ENCODE assay signal across 17 cellular contexts in the genomic region with DNA sequence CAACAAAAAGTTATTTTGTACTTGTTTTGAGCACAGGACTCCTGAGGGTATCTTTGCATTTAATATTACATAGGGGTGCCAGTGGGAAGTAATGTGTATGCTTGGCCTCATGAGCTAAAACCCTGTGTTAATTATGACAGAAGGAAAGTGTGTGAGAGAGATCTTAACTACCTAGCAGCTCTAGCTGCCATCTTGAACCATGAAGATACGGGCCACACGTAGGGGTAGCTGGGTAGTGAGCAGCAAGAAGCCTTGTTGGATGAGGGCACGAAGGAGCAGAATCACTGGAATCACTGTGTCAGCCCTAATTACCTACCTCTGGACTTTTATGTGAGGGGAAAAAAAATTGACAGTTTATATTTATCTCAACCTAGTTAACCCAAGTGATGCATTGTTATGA. TPM values are rescaled to one million over a fixed set of nuclear protein-coding genes. Genes with fewer than 3 reads are reported as not detected.
A peak's percentile ranks its signal among the peaks of the same experiment; 100 is the strongest.
DNase-seq lines count a peak whose midpoint lies in the region; ATAC-seq, FAIRE-seq and TF ChIP-seq lines count a peak whose summit lies in the region.
"Had no signal": no experiment of that assay in that cellular context is flagged by ENCODE, and none has a peak within 500 bp of the region (broad histone marks: within the 10 kb centered on the region; RNA-seq: fewer than 3 reads in every experiment).

No MANE protein-coding gene starts in this region.

- no peak for TF ChIP-seq CTCF in right atrium auricular region (IDR thresholded peaks at IDR 0.05)
- TF ChIP-seq CTCF in GM12878 (IDR thresholded peaks at IDR 0.05 in 2 of 3, conservative IDR thresholded peaks at IDR 0.05 in 1 of 3; ENCODE audit: control insufficient read depth in 2 of 3, extremely low read depth in 1 of 3, insufficient read depth in 1 of 3, low read depth in 3 of 3, low read length in 3 of 3), result no peak
- no peak for TF ChIP-seq CTCF in MCF 10A (IDR thresholded peaks at IDR 0.05; ENCODE audit: unreplicated experiment)

- SMC1A ChIA-PET in GM12878 (lab: Charles Lee; ENCODE audit: uncharacterized antibody, unreplicated experiment), result interaction anchor here (0.9 to 1.2 kb wide), 2 partner anchors 65 to 262 kb away, joined by 3 to 7 read pairs; no protein-coding TSS in a partner anchor

- RAD21 ChIA-PET in GM12878 (lab: Charles Lee; ENCODE audit: unreplicated experiment), result no interaction called here

- H3K9me3 Mint-ChIP-seq in stimulated activated naive B cell treated with anti-CD40 and anti-IgM and Interleukin-4, amounts not matched to agents 10 μg/mL and 1 μg/mL and 100 μg/mL, for 72 hours, result peaks cover 5 to 11% of the 10 kb centered on the region in 2 donors
- H3K9me3 Mint-ChIP-seq in MCF 10A (ENCODE audit: unreplicated experiment), result no peaks in the 10 kb centered on the region

- H3K4me3 ChIP-seq in right atrium auricular region (no peak overlapping the region), GM12878 (no peak overlapping the region), SJCRH30 (no peak overlapping the region)
- H3K4me3 ChIP-seq: BLaER1, MG63, SJSA1 had no signal

- no peak for TF ChIP-seq EP300 in GM12878 (IDR thresholded peaks at IDR 0.05; ENCODE audit: borderline replicate concordance in 1 of 2, control insufficient read depth in 1 of 2, low read depth in 2 of 2, low read length in 2 of 2)

- peak overlapping the region in 1 of 2 donors; percentile 48 for H3K4me3 Mint-ChIP-seq in stimulated activated naive B cell treated with anti-CD40 and anti-IgM and Interleukin-4, amounts not matched to agents 10 μg/mL and 1 μg/mL and 100 μg/mL, for 72 hours
- H3K4me3 Mint-ChIP-seq in MCF 10A (ENCODE audit: unreplicated experiment), result no peak overlapping the region

- BruUV-seq in GM12878 (replicated peaks; lab: Mats Ljungman, UMichigan), result no TSS peak
- no TSS peak for BruUV-seq in MCF 10A (replicated peaks; lab: Mats Ljungman, UMichigan)

- H3K4me2 ChIP-seq in GM12878 (ENCODE audit: control insufficient read depth, insufficient read depth), result no peak overlapping the region
- H3K4me2 ChIP-seq: KMS-11 had no signal

- DNase-seq in Right ventricle myocardium superior (no peak), right atrium auricular region (ENCODE audit: low spot score) (no peak), GM12878 (ENCODE audit: low read depth, low spot score) (no peak), left lobe of liver (ENCODE audit: low spot score) (no peak), kidney tubule cell (ENCODE audit: low spot score) (no peak), SJCRH30 (no peak), MCF 10A (ENCODE audit: unreplicated experiment) (no peak)
- DNase-seq in stimulated activated naive B cell treated with anti-CD40 and anti-IgM and Interleukin-4, amounts not matched to agents 10 μg/mL and 1 μg/mL and 100 μg/mL, for 72 hours, result no peak
- DNase-seq: MG63, NCI-H1092, NCI-H146, NCI-H2081, NCI-H774, RPMI8226 had no signal

- intact Hi-C loops in Right ventricle myocardium superior (cut with DNase I) (no loop called here), GM12878 (cut with micrococcal nuclease; ENCODE audit: unreplicated experiment) (no loop called here), MCF 10A (cut with micrococcal nuclease) (no loop called here)

- peaks cover 19 to 38% of the 10 kb centered on the region in 2 donors for H3K4me1 Mint-ChIP-seq in stimulated activated naive B cell treated with anti-CD40 and anti-IgM and Interleukin-4, amounts not matched to agents 10 μg/mL and 1 μg/mL and 100 μg/mL, for 72 hours
- H3K4me1 Mint-ChIP-seq in MCF 10A (ENCODE audit: insufficient read depth, unreplicated experiment), result no peaks in the 10 kb centered on the region

- H3K4me1 ChIP-seq in right atrium auricular region, result no peaks in the 10 kb centered on the region
- no peaks in the 10 kb centered on the region; the same call in 1 of the 2 replicates for H3K4me1 ChIP-seq in GM12878 (ENCODE audit: control insufficient read depth, insufficient read depth, low read length)
- H3K4me1 ChIP-seq in SJCRH30, result no peaks in the 10 kb centered on the region
- H3K4me1 ChIP-seq: SJSA1 had no signal

- CTCF ChIA-PET in GM12878 (lab: Yijun Ruan, JAX), result interaction anchor here (1.0 to 2.5 kb wide), 2 partner anchors 65 to 151 kb away, joined by 3 to 7 read pairs; no protein-coding TSS in a partner anchor
- CTCF ChIA-PET in MCF 10A (lab: Yijun Ruan, JAX), result no interaction called here

- H3K9me3 ChIP-seq in right atrium auricular region (peaks cover 0 to 12% of the 10 kb centered on the region in 2 donors), GM12878 (replicated peaks; ENCODE audit: control insufficient read depth, insufficient read depth, low read length) (peaks cover 3% of the 10 kb centered on the region), SJCRH30 (replicated peaks) (no peaks in the 10 kb centered on the region)
- H3K9me3 ChIP-seq: MG63, SJSA1 had no signal

- H2AFZ ChIP-seq in GM12878 (ENCODE audit: control insufficient read depth, low read depth, low read length), result no peak overlapping the region

- 98% methylated on average over 3 of the region's 3 CpGs for WGBS in GM12878 (ENCODE audit: insufficient coverage, insufficient replicate concordance, low lambda C conversion rate, missing lambda C conversion rate)

- no peaks in the 10 kb centered on the region for H4K20me1 ChIP-seq in GM12878 (ENCODE audit: control insufficient read depth, insufficient read depth)
- H4K20me1 ChIP-seq: BLaER1 had no signal

- peak; percentile 23 for ATAC-seq in Right ventricle myocardium superior (ENCODE audit: poor library complexity)
- ATAC-seq in GM12878, result peak; percentile 31
- ATAC-seq in left lobe of liver, result peak; percentile 16
- ATAC-seq in stimulated activated naive B cell treated with anti-CD40 and anti-IgM and Interleukin-4, amounts not matched to agents 10 μg/mL and 1 μg/mL and 100 μg/mL, for 72 hours (replicated peaks), result peak; percentile 20 to 23

- H3K27me3 ChIP-seq in right atrium auricular region (no peaks in the 10 kb centered on the region), GM12878 (replicated peaks in 1 of 2; ENCODE audit: control insufficient read depth in 2 of 2, insufficient read depth in 2 of 2, low read length in 1 of 2) (no peaks in the 10 kb centered on the region), SJCRH30 (no peaks in the 10 kb centered on the region)
- H3K27me3 ChIP-seq: BLaER1, MG63, SJSA1 had no signal

- no peak overlapping the region for H3K27ac ChIP-seq in right atrium auricular region
- H3K27ac ChIP-seq in GM12878 (ENCODE audit: control insufficient read depth, insufficient read depth), result no peak overlapping the region
- H3K27ac ChIP-seq in SJCRH30, result no peak overlapping the region
- H3K27ac ChIP-seq: BLaER1, KMS-11, SJSA1 had no signal

- FAIRE-seq in GM12878 (lab: Jason Lieb, UNC), result no peak

- H3K36me3 ChIP-seq in right atrium auricular region, result peaks cover 46% of the 10 kb centered on the region
- H3K36me3 ChIP-seq in GM12878 (ENCODE audit: control insufficient read depth in 2 of 2, insufficient read depth in 2 of 2, low read length in 1 of 2), result peaks cover 13 to 22% of the 10 kb centered on the region in 2 experiments
- H3K36me3 ChIP-seq in SJCRH30, result no peaks in the 10 kb centered on the region

- POLR2A ChIA-PET in GM12878 (lab: Charles Lee), result interaction anchor here (1.0 kb wide), 1 partner anchor 50 kb away, joined by 4 read pairs; no protein-coding TSS in a partner anchor
- POLR2A ChIA-PET in MCF 10A (lab: Yijun Ruan, JAX), result no interaction called here

- H3K36me3 Mint-ChIP-seq in stimulated activated naive B cell treated with anti-CD40 and anti-IgM and Interleukin-4, amounts not matched to agents 10 μg/mL and 1 μg/mL and 100 μg/mL, for 72 hours, result peaks cover 32 to 46% of the 10 kb centered on the region in 2 donors
- H3K36me3 Mint-ChIP-seq in MCF 10A (ENCODE audit: insufficient read depth, unreplicated experiment), result peaks cover 60% of the 10 kb centered on the region

- no peak for TF ChIP-seq RAD21 in GM12878 (IDR thresholded peaks at IDR 0.05; ENCODE audit: insufficient read depth, low read depth, low read length)

- H3K79me2 ChIP-seq in GM12878 (ENCODE audit: control insufficient read depth, insufficient read depth, low read length), result no peaks in the 10 kb centered on the region

- H3K9ac ChIP-seq in GM12878 (ENCODE audit: control insufficient read depth, insufficient read depth, low read length), result no peak overlapping the region
- H3K9ac ChIP-seq: BLaER1, KMS-11 had no signal

- in situ Hi-C loops in GM12878 (cut with MboI), result no loop called here

- no peaks in the 10 kb centered on the region for H3K27me3 Mint-ChIP-seq in stimulated activated naive B cell treated with anti-CD40 and anti-IgM and Interleukin-4, amounts not matched to agents 10 μg/mL and 1 μg/mL and 100 μg/mL, for 72 hours
- no peaks in the 10 kb centered on the region for H3K27me3 Mint-ChIP-seq in MCF 10A (ENCODE audit: insufficient read depth, unreplicated experiment)

- TF ChIP-seq POLR2A in GM12878 (IDR thresholded peaks at IDR 0.05; ENCODE audit: low read depth, low read length), result peak; percentile 46; the same call in 1 of the 2 replicates

- peak overlapping the region; percentile 75 for H3K27ac Mint-ChIP-seq in stimulated activated naive B cell treated with anti-CD40 and anti-IgM and Interleukin-4, amounts not matched to agents 10 μg/mL and 1 μg/mL and 100 μg/mL, for 72 hours
- no peak overlapping the region for H3K27ac Mint-ChIP-seq in MCF 10A (ENCODE audit: low read depth, unreplicated experiment)

RNA-seq across cellular contexts. Expression of a gene that starts 15.4 kb away (rescaled TPM):
- 5.4 TPM for total RNA-seq in Right ventricle myocardium superior
- 1 to 10 TPM; 3.5 to 6.8 TPM for total RNA-seq in right atrium auricular region
- 61.5 and 63.7 TPM in 2 replicates for total RNA-seq in GM12878 (2013; cell fraction: nucleolus; rRNA removed)
- 12.8 and 13.1 TPM in 2 replicates for total RNA-seq in GM12878 (2014; rRNA removed)
- total RNA-seq in GM12878 (2014; rRNA removed; fragmentation: Illumina TruSeq; extraction: Trizol), result 12.8 and 13.3 TPM in 2 replicates
- total RNA-seq in GM12878 (2021), result 11.2 and 12.4 TPM in 2 replicates
- polyA plus RNA-seq in GM12878 (2011; ENCODE audit: low read depth), result 2.8 TPM
- 14.1 and 17.9 TPM in 2 replicates for polyA plus RNA-seq in GM12878 (2011; rRNA removed)
- polyA plus RNA-seq in GM12878 (2011; cell fraction: cytosol; rRNA removed), result 8.3 and 9.7 TPM in 2 replicates
- 8.6 and 10.8 TPM in 2 replicates for polyA plus RNA-seq in GM12878 (2011; cell fraction: nucleus; rRNA removed)
- polyA plus RNA-seq in GM12878 (2012), result 2.5 and 2.7 TPM in 2 replicates
- 11.5 and 14.8 TPM in 2 replicates for polyA plus RNA-seq in GM12878 (2014; fragmentation: Illumina TruSeq; extraction: Trizol)
- 1 to 10 TPM; 7.5 to 9.5 TPM for polyA plus RNA-seq in GM12878 (2014; fragmentation: Nextera tagmentation; extraction: Ambion mirVana)
- 9.8 and 10.1 TPM in 2 replicates for polyA plus RNA-seq in GM12878 (2014; rRNA removed)
- 1 to 10 TPM; 7.2 to 9.1 TPM for polyA plus RNA-seq in GM12878 (2016; fragmentation: Nextera tagmentation; extraction: Ambion mirVana)
- polyA minus RNA-seq in GM12878 (2011; rRNA and poly(A)+ RNA removed), result 15.7 and 18.5 TPM in 2 replicates
- polyA minus RNA-seq in GM12878 (2011; cell fraction: cytosol; rRNA and poly(A)+ RNA removed), result 4.1 and 6.7 TPM in 2 replicates
- 7.4 and 9.2 TPM in 2 replicates for polyA minus RNA-seq in GM12878 (2011; cell fraction: nucleus; rRNA and poly(A)+ RNA removed)
- total RNA-seq in left lobe of liver, result 5.4 TPM
- 1.0 and 1.1 TPM in 2 replicates for total RNA-seq in SJCRH30 (2014; rRNA removed; shearing (Covaris generic))
- total RNA-seq in MCF 10A (2022), result 0.19 and 0.27 TPM in 2 replicates

RNA-seq across cellular contexts. Expression of a gene that starts 51.6 kb away (rescaled TPM):
- total RNA-seq in Right ventricle myocardium superior (251 TPM), right atrium auricular region (100 to 1,000 TPM; 154 to 179 TPM), GM12878 (2014; rRNA removed) (81.4 and 106 TPM in 2 replicates), GM12878 (2014; rRNA removed; fragmentation: Illumina TruSeq; extraction: Trizol) (109 and 110 TPM in 2 replicates), GM12878 (2021) (97.7 and 99.5 TPM in 2 replicates), left lobe of liver (73.7 TPM), MCF 10A (2022) (69.2 and 70.1 TPM in 2 replicates)
- 905 and 928 TPM in 2 replicates for total RNA-seq in GM12878 (2013; cell fraction: nucleolus; rRNA removed)
- polyA plus RNA-seq in GM12878 (2011; ENCODE audit: low read depth), result 96.3 TPM
- polyA plus RNA-seq in GM12878 (2011; rRNA removed) (181 and 241 TPM in 2 replicates), GM12878 (2014; fragmentation: Illumina TruSeq; extraction: Trizol) (103 and 125 TPM in 2 replicates), GM12878 (2014; fragmentation: Nextera tagmentation; extraction: Ambion mirVana) (100 to 1,000 TPM; 103 to 105 TPM), GM12878 (2014; rRNA removed) (70.5 and 80.6 TPM in 2 replicates), GM12878 (2016; fragmentation: Nextera tagmentation; extraction: Ambion mirVana) (10 to 100 TPM; 87.2 to 89.4 TPM)
- 90.5 and 101 TPM in 2 replicates for polyA plus RNA-seq in GM12878 (2011; cell fraction: cytosol; rRNA removed)
- polyA plus RNA-seq in GM12878 (2011; cell fraction: nucleus; rRNA removed), result 157 and 170 TPM in 2 replicates
- polyA plus RNA-seq in GM12878 (2012), result 109 and 116 TPM in 2 replicates
- 249 and 253 TPM in 2 replicates for polyA minus RNA-seq in GM12878 (2011; rRNA and poly(A)+ RNA removed)
- polyA minus RNA-seq in GM12878 (2011; cell fraction: cytosol; rRNA and poly(A)+ RNA removed), result 50.2 and 65.0 TPM in 2 replicates
- polyA minus RNA-seq in GM12878 (2011; cell fraction: nucleus; rRNA and poly(A)+ RNA removed), result 155 and 248 TPM in 2 replicates
- 13.6 TPM in 2 replicates for total RNA-seq in SJCRH30 (2014; rRNA removed; shearing (Covaris generic))
